24 cellular contexts compared by ENCODE assay signal in genomic region chr19:46486358-46486757, GRCh38. TPM values are rescaled to one million over a fixed set of nuclear protein-coding genes. Genes with fewer than 3 reads are reported as not detected.
DNase-seq lines count a peak whose midpoint lies in the region; ATAC-seq, FAIRE-seq and TF ChIP-seq lines count a peak whose summit lies in the region.
"Had no signal": no experiment of that assay in that cellular context is flagged by ENCODE, and none has a peak within 500 bp of the region (broad histone marks: within the 10 kb centered on the region; RNA-seq: fewer than 3 reads in every experiment).

No MANE protein-coding gene starts in this region.

- H2BK5ac ChIP-seq in H1 (ENCODE audit: low read depth, low read length) = no peak overlapping the region

- no peak overlapping the region for H3K4ac ChIP-seq in H1 (replicated peaks; ENCODE audit: insufficient read length, low read depth, low read length)

- TF ChIP-seq POLR2A in H1 (IDR thresholded peaks at IDR 0.05; ENCODE audit: control extremely low read depth in 1 of 2, low read depth in 2 of 2, low read length in 2 of 2) = no peak

- no peak for FAIRE-seq in H1 (lab: Jason Lieb, UNC)
- FAIRE-seq: A204.1, GM12892, GM18507 had no signal

- no peak overlapping the region for H2BK20ac ChIP-seq in H1 (ENCODE audit: low read length)

- no peak overlapping the region for H4K91ac ChIP-seq in H1 (replicated peaks; ENCODE audit: insufficient read length, low read length)

- POLR2A ChIA-PET in HEK293 (lab: Yijun Ruan, JAX) = no interaction called here
- POLR2A ChIA-PET in H1 (lab: Charles Lee; ENCODE audit: partially characterized antibody) = interaction anchor here (0.6 kb wide), 1 partner anchor 1709 kb away, joined by 3 read pairs; the partner anchor contains the start of gene CBLC

- no peaks in the 10 kb centered on the region for H3K79me1 ChIP-seq in H1 (ENCODE audit: low read depth, low read length)

- no peak for TF ChIP-seq EP300 in H1 (IDR thresholded peaks at IDR 0.05; ENCODE audit: borderline replicate concordance in 1 of 2, low read depth in 2 of 2, low read length in 2 of 2)

- H3K4me3 ChIP-seq in HEK293 (ENCODE audit: low read depth, low read length) (no peak overlapping the region), SU-DHL-6 (ENCODE audit: insufficient read depth, low read length, poor library complexity, severe bottlenecking) (no peak overlapping the region), H1 (ENCODE audit: extremely low read depth in 1 of 4, insufficient read depth in 2 of 4, low read depth in 3 of 4, low read length in 4 of 4) (no peak overlapping the region), osteoblast (ENCODE audit: insufficient read depth, low read length) (no peak overlapping the region)
- H3K4me3 ChIP-seq: HAP-1 had no signal

- no peak overlapping the region for H2AK5ac ChIP-seq in H1 (ENCODE audit: low read depth, low read length)

- H3K27ac ChIP-seq in HEK293 (ENCODE audit: extremely low read depth, low read depth, low read length) = no peak overlapping the region
- peak overlapping the region; percentile 81 for H3K27ac ChIP-seq in SU-DHL-6 (ENCODE audit: low read depth, low read length)
- no peak overlapping the region for H3K27ac ChIP-seq in H1 (ENCODE audit: low read depth, low read length)
- no peak overlapping the region for H3K27ac ChIP-seq in osteoblast (ENCODE audit: low read depth, low read length)
- H3K27ac ChIP-seq in foreskin keratinocyte = no peak overlapping the region
- H3K27ac ChIP-seq: HL-60 had no signal

- H2BK15ac ChIP-seq in H1 (ENCODE audit: low read length) = peak overlapping the region; percentile 82

- H3K27me3 ChIP-seq in SU-DHL-6 (ENCODE audit: low read length) = no peaks in the 10 kb centered on the region
- H3K27me3 ChIP-seq in H1 (replicated peaks in 1 of 4; ENCODE audit: control insufficient read depth in 3 of 4, extremely low read depth in 1 of 4, insufficient read depth in 3 of 4, low read length in 3 of 4) = peaks cover 21 to 49% (median 38%) of the 10 kb centered on the region in 4 experiments
- peaks cover 21% of the 10 kb centered on the region for H3K27me3 ChIP-seq in osteoblast (ENCODE audit: insufficient read depth, low read length)
- peaks cover 17% of the 10 kb centered on the region for H3K27me3 ChIP-seq in foreskin keratinocyte
- H3K27me3 ChIP-seq: BE2C had no signal

- H3K56ac ChIP-seq in H1 (replicated peaks; ENCODE audit: insufficient read length, low read depth, low read length) = no peak overlapping the region

- H3F3A ChIP-seq in SU-DHL-6 (ENCODE audit: insufficient read depth) = peaks cover 28% of the 10 kb centered on the region

- intact Hi-C loops in head of caudate nucleus (cut with DNase I) = no loop called here

- DNase-seq in H1 (ENCODE audit: low read depth in 1 of 2, low spot score in 2 of 2) (no peak), osteoblast (ENCODE audit: insufficient read length, low spot score, missing footprints) (peak; percentile 31), A172 (ENCODE audit: low spot score) (no peak), foreskin keratinocyte (no peak), head of caudate nucleus (no peak)
- DNase-seq: ACHN; BE2C; CD4-positive, alpha-beta memory T cell; DMS153; DMS79; GDM1; KG1 had no signal

- CTCF ChIA-PET in HEK293 (lab: Yijun Ruan, JAX) = no interaction called here
- CTCF ChIA-PET in H1 (lab: Charles Lee; ENCODE audit: partially characterized antibody) = interaction anchor here (0.6 to 4.2 kb wide), 7 partner anchors 13 to 115 kb away, joined by 3 to 75 read pairs (median 3); no protein-coding TSS in a partner anchor

- ATAC-seq in foreskin keratinocyte = no peak

- no peak overlapping the region for H3K18ac ChIP-seq in H1 (ENCODE audit: extremely low read depth, low read length)

- no peak overlapping the region for H4K5ac ChIP-seq in H1 (ENCODE audit: insufficient read length, low read depth, low read length)

- no peak overlapping the region for H4K8ac ChIP-seq in H1 (ENCODE audit: extremely low read depth, insufficient read depth, low read length)

- no peak for TF ChIP-seq CTCF in HEK293 (tag by site-specific recombination; IDR thresholded peaks at IDR 0.05)
- no peak for TF ChIP-seq CTCF in SU-DHL-6 (IDR thresholded peaks at IDR 0.05; ENCODE audit: insufficient read depth, low read length, poor library complexity, severe bottlenecking)
- TF ChIP-seq CTCF in H1 (IDR thresholded peaks at IDR 0.05; ENCODE audit: control extremely low read depth in 1 of 3, insufficient read depth in 1 of 3, low read depth in 1 of 3, low read length in 3 of 3) = no peak
- TF ChIP-seq CTCF in osteoblast (IDR thresholded peaks at IDR 0.05; ENCODE audit: extremely low read depth, low read depth, low read length) = no peak
- TF ChIP-seq CTCF in foreskin keratinocyte (conservative IDR thresholded peaks at IDR 0.05) = no peak

- H3K4me1 ChIP-seq in HEK293 (ENCODE audit: control insufficient read depth, insufficient read depth, low read length) (peaks cover 5% of the 10 kb centered on the region; the same call in 1 of the 2 replicates), H1 (replicated peaks in 1 of 4; ENCODE audit: control insufficient read depth in 3 of 4, insufficient read depth in 4 of 4, low read length in 3 of 4) (peaks cover 0 to 16% (median 7%) of the 10 kb centered on the region in 4 experiments; a peak in 5 of 7 replicates), osteoblast (ENCODE audit: insufficient read depth, low read length) (peaks cover 30% of the 10 kb centered on the region), foreskin keratinocyte (no peaks in the 10 kb centered on the region)
- H3K4me1 ChIP-seq: BE2C had no signal

- H2AFZ ChIP-seq in SU-DHL-6 (ENCODE audit: low read depth, low read length, severe bottlenecking) = no peak overlapping the region
- H2AFZ ChIP-seq in H1 (ENCODE audit: low read length) = no peak overlapping the region
- H2AFZ ChIP-seq in osteoblast (ENCODE audit: low read length) = no peak overlapping the region

- peak overlapping the region; percentile 51 for H3K9ac ChIP-seq in SU-DHL-6 (ENCODE audit: low read length)
- no peak overlapping the region for H3K9ac ChIP-seq in H1 (replicated peaks in 1 of 4; ENCODE audit: extremely low read depth in 1 of 4, low read depth in 3 of 4, low read length in 3 of 4)

- H4K20me1 ChIP-seq in SU-DHL-6 (ENCODE audit: low read depth, low read length) = no peaks in the 10 kb centered on the region
- peaks cover 3 to 6% of the 10 kb centered on the region in 2 experiments for H4K20me1 ChIP-seq in H1 (replicated peaks in 1 of 2; ENCODE audit: control insufficient read depth in 1 of 2, insufficient read depth in 2 of 2, low read length in 2 of 2)
- no peaks in the 10 kb centered on the region for H4K20me1 ChIP-seq in osteoblast (ENCODE audit: insufficient read depth, low read length)

- no peak overlapping the region for H2BK120ac ChIP-seq in H1 (replicated peaks; ENCODE audit: low read depth, low read length)

- no peak overlapping the region for H3K14ac ChIP-seq in H1 (ENCODE audit: insufficient read length)

- peak overlapping the region; percentile 52 for H3K4me2 ChIP-seq in SU-DHL-6 (ENCODE audit: low read depth, low read length, poor library complexity, severe bottlenecking)
- H3K4me2 ChIP-seq in H1 (ENCODE audit: insufficient read depth in 1 of 2, low read depth in 2 of 2, low read length in 2 of 2) = no peak overlapping the region
- H3K4me2 ChIP-seq in osteoblast (ENCODE audit: insufficient read depth, low read length) = no peak overlapping the region

- H3K9me2 ChIP-seq in SU-DHL-6 (replicated peaks; ENCODE audit: insufficient read depth, low read length) = no peaks in the 10 kb centered on the region

- TF ChIP-seq RAD21 in H1 (IDR thresholded peaks at IDR 0.05 in 1 of 2, conservative IDR thresholded peaks at IDR 0.05 in 1 of 2; ENCODE audit: low read depth in 2 of 2, low read length in 2 of 2) = no peak

- H3K9me3 ChIP-seq in HEK293 (ENCODE audit: control insufficient read depth, insufficient read depth, low read depth, low read length) (no peaks in the 10 kb centered on the region), SU-DHL-6 (ENCODE audit: insufficient read depth, low read length) (no peaks in the 10 kb centered on the region), H1 (ENCODE audit: insufficient read depth in 2 of 2, low read depth in 1 of 2, low read length in 1 of 2) (no peaks in the 10 kb centered on the region), osteoblast (ENCODE audit: low read depth, low read length) (no peaks in the 10 kb centered on the region)
- H3K9me3 ChIP-seq: BE2C, HAP-1 had no signal

- no peak overlapping the region for H3K23ac ChIP-seq in H1 (ENCODE audit: insufficient read length)

- H3K23me2 ChIP-seq in H1 (ENCODE audit: low read depth, low read length) = peaks cover 4% of the 10 kb centered on the region; the same call in 1 of the 2 replicates

- no peaks in the 10 kb centered on the region for H3K79me2 ChIP-seq in SU-DHL-6 (ENCODE audit: insufficient read depth, low read length)
- no peaks in the 10 kb centered on the region for H3K79me2 ChIP-seq in H1 (ENCODE audit: control insufficient read depth in 1 of 2, insufficient read depth in 2 of 2, low read length in 2 of 2)
- no peaks in the 10 kb centered on the region for H3K79me2 ChIP-seq in osteoblast (ENCODE audit: insufficient read depth, low read length)

- H3K36me3 ChIP-seq in HEK293 (ENCODE audit: control insufficient read depth in 2 of 2, insufficient read depth in 1 of 2, low read length in 2 of 2) (no peaks in the 10 kb centered on the region), SU-DHL-6 (ENCODE audit: low read length) (no peaks in the 10 kb centered on the region), H1 (ENCODE audit: control insufficient read depth in 2 of 4, insufficient read depth in 4 of 4, low read length in 3 of 4) (no peaks in the 10 kb centered on the region), osteoblast (ENCODE audit: insufficient read depth, low read length) (no peaks in the 10 kb centered on the region)
- H3K36me3 ChIP-seq: BE2C, HAP-1 had no signal

- 79% methylated on average over 3 of the region's 3 CpGs; no CpG with 5 or more reads in 1 of the 2 experiments for WGBS in H1 (ENCODE audit: extremely low coverage in 1 of 2, insufficient coverage in 1 of 2, insufficient read length in 1 of 2, insufficient replicate concordance in 2 of 2, low coverage in 1 of 2, low lambda C conversion rate in 2 of 2, missing lambda C conversion rate in 1 of 2), 2 experiments

- H2BK12ac ChIP-seq in H1 (ENCODE audit: low read depth, low read length) = no peak overlapping the region

RNA-seq across cellular contexts. Expression of gene PNMA8B, which starts 9.3 kb away (rescaled TPM):
- 1.2 and 1.4 TPM in 2 replicates for total RNA-seq in H1 (2021; fragmentation: NEBNext Ultra II Directional; extraction: Animal tissue kit (Norgen Biotek cat#: 25700))
- 0.48 and 0.94 TPM in 2 replicates for polyA plus RNA-seq in H1 (2011; rRNA removed)
- polyA plus RNA-seq in H1 (2011; cell fraction: cytosol; rRNA removed) = 0.75 TPM
- 1.4 TPM for polyA plus RNA-seq in H1 (2011; cell fraction: nucleus; rRNA removed)
- polyA plus RNA-seq in H1 (2012, experiment 1 of 2) = 1.4 to 1.8 TPM (median 1.6 TPM) in 4 replicates
- polyA plus RNA-seq in H1 (2012, experiment 2 of 2) = 1.1 TPM
- 0.69 TPM for polyA plus RNA-seq in H1 (2013, experiment 1 of 2)
- 0.72 TPM for polyA plus RNA-seq in H1 (2013, experiment 2 of 2)
- 0.68 and 0.88 TPM in 2 replicates for polyA minus RNA-seq in H1 (2011; rRNA and poly(A)+ RNA removed)
- 1.2 TPM for polyA minus RNA-seq in H1 (2011; cell fraction: cytosol; rRNA and poly(A)+ RNA removed)
- polyA minus RNA-seq in H1 (2011; cell fraction: nucleus; rRNA and poly(A)+ RNA removed) = 1.3 TPM
- 0.72 and 1.2 TPM in 2 replicates for total RNA-seq in osteoblast
- total RNA-seq in A172 (2014; rRNA removed; shearing (Covaris generic)) = not detected in 2 replicates
- total RNA-seq in foreskin keratinocyte = 0.07 and 0.10 TPM in 2 replicates
- 0.03 TPM in 2 replicates for polyA plus RNA-seq in foreskin keratinocyte
- total RNA-seq: H4, HT1080 had no signal
- polyA plus RNA-seq: IgD-negative memory B cell had no signal

RNA-seq across cellular contexts. Expression of gene PNMA8A, which starts 15.0 kb away (rescaled TPM):
- 21.6 and 22.8 TPM in 2 replicates for total RNA-seq in H1 (2021; fragmentation: NEBNext Ultra II Directional; extraction: Animal tissue kit (Norgen Biotek cat#: 25700))
- 9.2 and 10.0 TPM in 2 replicates for polyA plus RNA-seq in H1 (2011; rRNA removed)
- 17.7 TPM for polyA plus RNA-seq in H1 (2011; cell fraction: cytosol; rRNA removed)
- polyA plus RNA-seq in H1 (2011; cell fraction: nucleus; rRNA removed) = 10.5 TPM
- 18.2 to 23.5 TPM (median 22.2 TPM) in 4 replicates for polyA plus RNA-seq in H1 (2012, experiment 1 of 2)
- 5.2 TPM for polyA plus RNA-seq in H1 (2012, experiment 2 of 2)
- 13.0 TPM for polyA plus RNA-seq in H1 (2013, experiment 1 of 2)
- 14.5 TPM for polyA plus RNA-seq in H1 (2013, experiment 2 of 2)
- polyA minus RNA-seq in H1 (2011; rRNA and poly(A)+ RNA removed) = 12.3 and 19.4 TPM in 2 replicates
- polyA minus RNA-seq in H1 (2011; cell fraction: cytosol; rRNA and poly(A)+ RNA removed) = 8.4 TPM
- polyA minus RNA-seq in H1 (2011; cell fraction: nucleus; rRNA and poly(A)+ RNA removed) = 7.3 TPM
- total RNA-seq in osteoblast = 2.1 and 2.2 TPM in 2 replicates
- total RNA-seq in A172 (2014; rRNA removed; shearing (Covaris generic)) = not detected in 2 replicates
- 1.4 TPM in 2 replicates for total RNA-seq in foreskin keratinocyte
- polyA plus RNA-seq in foreskin keratinocyte = 0.71 and 0.88 TPM in 2 replicates
- total RNA-seq: H4, HT1080 had no signal
- polyA plus RNA-seq: CD14-positive monocyte, IgD-negative memory B cell had no signal

RNA-seq across cellular contexts. Expression of gene PNMA8C, which starts 57.6 kb away (rescaled TPM):
- total RNA-seq in H1 (2021; fragmentation: NEBNext Ultra II Directional; extraction: Animal tissue kit (Norgen Biotek cat#: 25700)) = 1.7 and 1.8 TPM in 2 replicates
- polyA plus RNA-seq in H1 (2011; rRNA removed) (0.46 and 0.53 TPM in 2 replicates), foreskin keratinocyte (not detected in 2 replicates)
- polyA plus RNA-seq in H1 (2011; cell fraction: cytosol; rRNA removed) = 0.48 TPM
- polyA plus RNA-seq in H1 (2011; cell fraction: nucleus; rRNA removed) = 0.46 TPM
- 0.66 to 1.0 TPM (median 0.76 TPM) in 4 replicates for polyA plus RNA-seq in H1 (2012, experiment 1 of 2)
- 0.10 TPM for polyA plus RNA-seq in H1 (2012, experiment 2 of 2)
- polyA plus RNA-seq in H1 (2013, experiment 1 of 2) = 0.57 TPM
- 0.63 TPM for polyA plus RNA-seq in H1 (2013, experiment 2 of 2)
- polyA minus RNA-seq in H1 (2011; rRNA and poly(A)+ RNA removed) = 0.91 and 1.1 TPM in 2 replicates
- 0.59 TPM for polyA minus RNA-seq in H1 (2011; cell fraction: cytosol; rRNA and poly(A)+ RNA removed)
- 0.50 TPM for polyA minus RNA-seq in H1 (2011; cell fraction: nucleus; rRNA and poly(A)+ RNA removed)
- total RNA-seq in osteoblast (under 0.01 and 0.36 TPM in 2 replicates), foreskin keratinocyte (not detected in 2 replicates)
- total RNA-seq in A172 (2014; rRNA removed; shearing (Covaris generic)) = not detected in 2 replicates
- total RNA-seq: CD4-positive, alpha-beta memory T cell; Daoy; H4; HT1080 had no signal
- polyA plus RNA-seq: CD14-positive monocyte; CD4-positive, alpha-beta memory T cell; IgD-negative memory B cell had no signal
